ENCODE assay signal across 20 cellular contexts in the genomic region with DNA sequence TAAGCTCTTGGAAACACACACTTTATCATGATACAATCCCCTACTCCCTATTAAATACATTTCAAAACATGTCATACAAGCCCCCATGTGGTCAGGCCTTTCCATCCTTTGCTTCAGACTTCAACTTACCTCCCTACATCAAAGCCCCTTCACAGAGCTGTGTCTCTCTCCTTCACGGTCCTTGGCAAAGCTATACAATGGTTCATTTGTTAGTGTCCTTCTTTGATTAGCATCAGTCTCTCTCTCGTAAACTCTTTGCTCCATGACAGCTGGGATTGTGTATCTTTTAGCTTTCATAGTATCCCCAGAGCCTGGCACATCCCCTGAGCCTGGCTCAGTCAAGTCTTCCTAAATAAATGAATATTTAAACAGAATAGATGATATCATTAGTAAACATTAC.
DNase-seq lines count a peak whose midpoint lies in the region; ATAC-seq and TF ChIP-seq lines count a peak whose summit lies in the region.
"Had no signal": no experiment of that assay in that cellular context is flagged by ENCODE, and none has a peak within 500 bp of the region (broad histone marks: within the 10 kb centered on the region; RNA-seq: fewer than 3 reads in every experiment).

No MANE protein-coding gene starts in this region.

- no peak for TF ChIP-seq CTCF in VCaP (conservative IDR thresholded peaks at IDR 0.05)

- no peak for ATAC-seq in HG02623 (IDR thresholded peaks at IDR 0.05; ENCODE audit: unreplicated experiment)
- ATAC-seq: A549; CD8-positive, alpha-beta T cell; GM23338; HCT116 had no signal

- DNase-seq in NCI-H526 (lab: John Stamatoyannopoulos, UW) (peak; percentile 57 to 72), NCI-H526 treated with DMSO at 0.1 percent for 48 hours (lab: John Stamatoyannopoulos, UW) (no peak), COLO829 (ENCODE audit: low spot score) (peak; percentile 73), pons (ENCODE audit: low spot score) (peak; percentile 52), NCI-H69 (lab: John Stamatoyannopoulos, UW) (no peak), DMS 273 treated with DMSO at 0.1 percent for 48 hours (lab: John Stamatoyannopoulos, UW) (no peak)
- DNase-seq: ACHN; CD4-positive, CD25-positive, alpha-beta regulatory T cell; CD8-positive, alpha-beta T cell; DMS79 treated with DMSO at 0.1 percent for 48 hours; GF-D8; H9 had no signal

- peak overlapping the region; percentile 61 for H3K27ac ChIP-seq in VCaP
- H3K27ac ChIP-seq: 22Rv1, A549, BLaER1, C4-2B had no signal

Comparison
In these comparisons a context has a peak if more than half of its experiments do, and no peak if none do; other contexts are left out.
1. DNase-seq: peak in NCI-H526 (2 of 2), COLO829 (single experiment) and pons (single experiment); none in NCI-H526 treated with DMSO at 0.1 percent for 48 hours (single experiment), NCI-H69 (single experiment) and DMS 273 treated with DMSO at 0.1 percent for 48 hours (single experiment).